8 cellular contexts compared by ENCODE assay signal in genomic region chr2:106581755-106582430, GRCh38.
DNase-seq lines count a peak whose midpoint lies in the region; ATAC-seq, FAIRE-seq and TF ChIP-seq lines count a peak whose summit lies in the region.

No MANE protein-coding gene starts in this region.

- H3K4me3 ChIP-seq in SU-DHL-6 (ENCODE audit: insufficient read depth, low read length, poor library complexity, severe bottlenecking): no peak overlapping the region
- peak overlapping the region; percentile 49 for H3K4me3 ChIP-seq in brain microvascular endothelial cell (ENCODE audit: low read depth, low read length)
- peak overlapping the region; percentile 50 to 67 for H3K4me3 ChIP-seq in kidney (ENCODE audit: low read length in 2 of 2)

- intact Hi-C loops in kidney (cut with DNase I): loop anchor here (10.0 kb wide), 1 partner anchor 477 kb away; no protein-coding TSS in a partner anchor

- H3K4me1 ChIP-seq in kidney (ENCODE audit: control insufficient read depth in 1 of 2, insufficient read depth in 1 of 2, low read depth in 1 of 2, low read length in 2 of 2): peaks cover 0 to 6% of the 10 kb centered on the region in 2 donors

- in situ Hi-C loops in brain microvascular endothelial cell (cut with HindIII; ENCODE audit: low pct_ligation_motif_present, low sequenced_read_pairs): no loop called here

- no peaks in the 10 kb centered on the region for H4K20me1 ChIP-seq in SU-DHL-6 (ENCODE audit: low read depth, low read length)

- DNase-seq in DMS114 treated with DMSO at 0.1 percent for 48 hours (lab: John Stamatoyannopoulos, UW; ENCODE audit: unreplicated experiment) (peak; percentile 3), brain microvascular endothelial cell (peak; percentile 79), kidney (peak; percentile 83), mesenteric fat pad (ENCODE audit: low spot score) (no peak)
- DNase-seq in stimulated activated CD4-positive, alpha-beta T cell treated with anti-CD3 and anti-CD28 coated beads, Interleukin-2, amount 100 ng/mL, for 48 hours: peak; percentile 21 to 26

- H2AFZ ChIP-seq in SU-DHL-6 (ENCODE audit: low read depth, low read length, severe bottlenecking): no peak overlapping the region

- H3K9me3 ChIP-seq in SU-DHL-6 (ENCODE audit: insufficient read depth, low read length) (no peaks in the 10 kb centered on the region), kidney (ENCODE audit: control insufficient read depth in 1 of 2, low read length in 2 of 2) (no peaks in the 10 kb centered on the region)

- peak overlapping the region; percentile 51 for H3K4me2 ChIP-seq in SU-DHL-6 (ENCODE audit: low read depth, low read length, poor library complexity, severe bottlenecking)

- no peaks in the 10 kb centered on the region for H3K36me3 ChIP-seq in SU-DHL-6 (ENCODE audit: low read length)
- no peaks in the 10 kb centered on the region for H3K36me3 ChIP-seq in brain microvascular endothelial cell (replicated peaks)
- H3K36me3 ChIP-seq in kidney (ENCODE audit: control insufficient read depth in 1 of 2, insufficient read depth in 2 of 2, low read length in 2 of 2): no peaks in the 10 kb centered on the region

- H3K27ac ChIP-seq in SU-DHL-6 (ENCODE audit: low read depth, low read length) (no peak overlapping the region), brain microvascular endothelial cell (no peak overlapping the region), kidney (ENCODE audit: low read depth in 2 of 2, low read length in 2 of 2) (peak overlapping the region in 1 of 2 donors; percentile 9)

- no peaks in the 10 kb centered on the region for H3K9me2 ChIP-seq in SU-DHL-6 (replicated peaks; ENCODE audit: insufficient read depth, low read length)

- ATAC-seq in GM19452 (IDR thresholded peaks at IDR 0.05; ENCODE audit: unreplicated experiment): peak; percentile 70
- ATAC-seq in HG03521 (IDR thresholded peaks at IDR 0.05; ENCODE audit: unreplicated experiment): peak; percentile 70

- TF ChIP-seq CTCF in SU-DHL-6 (IDR thresholded peaks at IDR 0.05; ENCODE audit: insufficient read depth, low read length, poor library complexity, severe bottlenecking) (no peak), brain microvascular endothelial cell (IDR thresholded peaks at IDR 0.05; ENCODE audit: low read depth, low read length, missing control alignments) (peak; percentile 69), kidney (IDR thresholded peaks at IDR 0.05; ENCODE audit: borderline replicate concordance, extremely low read depth, insufficient read depth) (no peak)

- no peak overlapping the region for H3K9ac ChIP-seq in SU-DHL-6 (ENCODE audit: low read length)
- peak overlapping the region in 1 of 2 donors; percentile 15 for H3K9ac ChIP-seq in kidney (ENCODE audit: low read length in 2 of 2)

- H3F3A ChIP-seq in SU-DHL-6 (ENCODE audit: insufficient read depth): no peaks in the 10 kb centered on the region

- H3K27me3 ChIP-seq in SU-DHL-6 (ENCODE audit: low read length) (no peaks in the 10 kb centered on the region), brain microvascular endothelial cell (replicated peaks) (peaks cover 10% of the 10 kb centered on the region)

- FAIRE-seq in kidney (lab: Jason Lieb, UNC): no peak

- H3K79me2 ChIP-seq in SU-DHL-6 (ENCODE audit: insufficient read depth, low read length): no peaks in the 10 kb centered on the region
